In genomic region chr5:133993152-133993548, GRCh38 we compare ENCODE assay signal across 13 cellular contexts. TPM values are rescaled to one million over a fixed set of nuclear protein-coding genes. Genes with fewer than 3 reads are reported as not detected.
DNase-seq lines count a peak whose midpoint lies in the region; ATAC-seq, FAIRE-seq and TF ChIP-seq lines count a peak whose summit lies in the region.
"Had no signal": no experiment of that assay in that cellular context is flagged by ENCODE, and none has a peak within 500 bp of the region (broad histone marks: within the 10 kb centered on the region; RNA-seq: fewer than 3 reads in every experiment).

No MANE protein-coding gene starts in this region.

- H3K79me2 ChIP-seq in OCI-LY7 (ENCODE audit: insufficient read depth, low read depth, low read length), result peaks cover 71% of the 10 kb centered on the region
- H3K79me2 ChIP-seq in Karpas-422 (ENCODE audit: low read length), result peaks cover 87% of the 10 kb centered on the region

- H3K36me3 ChIP-seq in OCI-LY7 (ENCODE audit: insufficient read depth, low read length) (peaks cover 59% of the 10 kb centered on the region), skeletal muscle satellite cell (ENCODE audit: insufficient read depth, low read length) (peaks cover 28% of the 10 kb centered on the region), Karpas-422 (ENCODE audit: insufficient read depth, low read length) (peaks cover 25% of the 10 kb centered on the region)

- no peaks in the 10 kb centered on the region for H3K9me3 ChIP-seq in OCI-LY7 (ENCODE audit: low read length)
- no peaks in the 10 kb centered on the region for H3K9me3 ChIP-seq in skeletal muscle satellite cell (replicated peaks; ENCODE audit: low read length)
- no peaks in the 10 kb centered on the region for H3K9me3 ChIP-seq in Karpas-422 (ENCODE audit: low read length)

- POLR2A ChIA-PET in OCI-LY7 (lab: Charles Lee), result interaction anchor here (0.9 to 3.9 kb wide), 4 partner anchors 10 to 216 kb away, joined by 3 to 24 read pairs (median 3); no protein-coding TSS in a partner anchor

- peaks cover 3 to 15% of the 10 kb centered on the region in 2 donors for H3K36me3 Mint-ChIP-seq in activated T-cell treated with anti-CD3 and anti-CD28 coated beads, Interleukin-2, amount 50 U/mL, for 72 hours (ENCODE audit: insufficient read depth in 2 of 2)

- H3K9ac ChIP-seq in skeletal muscle satellite cell (ENCODE audit: low read depth, low read length) (no peak overlapping the region), Karpas-422 (ENCODE audit: low read length) (no peak overlapping the region)

- CTCF ChIA-PET in OCI-LY7 (lab: Charles Lee; ENCODE audit: unreplicated experiment), result interaction anchor here (1.2 kb wide), 1 partner anchor 23 kb away, joined by 3 read pairs; no protein-coding TSS in a partner anchor

- H3K9me2 ChIP-seq in OCI-LY7 (ENCODE audit: insufficient read depth, low read length) (no peaks in the 10 kb centered on the region), Karpas-422 (replicated peaks; ENCODE audit: insufficient read depth, low read length) (no peaks in the 10 kb centered on the region)

- peaks cover 34% of the 10 kb centered on the region for H3K4me1 Mint-ChIP-seq in activated T-cell treated with anti-CD3 and anti-CD28 coated beads, Interleukin-2, amount 50 U/mL, for 72 hours (ENCODE audit: low read depth)

- BruUV-seq in OCI-LY7 (replicated peaks; lab: Mats Ljungman, UMichigan), result no TSS peak

- H3K27ac ChIP-seq in OCI-LY7 (ENCODE audit: low read depth, low read length, poor library complexity, severe bottlenecking) (no peak overlapping the region), Karpas-422 (ENCODE audit: low read length) (no peak overlapping the region)

- no peak overlapping the region for H3K4me3 ChIP-seq in OCI-LY7 (ENCODE audit: low read depth, low read length, poor library complexity, severe bottlenecking)
- no peak overlapping the region for H3K4me3 ChIP-seq in skeletal muscle satellite cell (ENCODE audit: low read length)
- no peak overlapping the region for H3K4me3 ChIP-seq in Karpas-422 (ENCODE audit: low read length)

- H3K9me3 Mint-ChIP-seq in activated T-cell treated with anti-CD3 and anti-CD28 coated beads, Interleukin-2, amount 50 U/mL, for 72 hours, result no peaks in the 10 kb centered on the region
- H3K9me3 Mint-ChIP-seq: dendritic cell treated with granulocyte-macrophage colony-stimulating factor and Interleukin-4, amounts not matched to agents 40 ng/mL and 50 ng/mL, for 4 days had no signal

- no peaks in the 10 kb centered on the region for H3K27me3 Mint-ChIP-seq in activated T-cell treated with anti-CD3 and anti-CD28 coated beads, Interleukin-2, amount 50 U/mL, for 72 hours (ENCODE audit: low read depth)
- H3K27me3 Mint-ChIP-seq: dendritic cell treated with granulocyte-macrophage colony-stimulating factor and Interleukin-4, amounts not matched to agents 40 ng/mL and 50 ng/mL, for 4 days had no signal

- peak overlapping the region; percentile 60 for H3K27ac Mint-ChIP-seq in activated T-cell treated with anti-CD3 and anti-CD28 coated beads, Interleukin-2, amount 50 U/mL, for 72 hours
- H3K27ac Mint-ChIP-seq: dendritic cell treated with granulocyte-macrophage colony-stimulating factor and Interleukin-4, amounts not matched to agents 40 ng/mL and 50 ng/mL, for 4 days had no signal

- peaks cover 38% of the 10 kb centered on the region for H4K20me1 ChIP-seq in OCI-LY7 (ENCODE audit: insufficient read depth, low read length)
- H4K20me1 ChIP-seq in Karpas-422 (ENCODE audit: insufficient read depth, low read depth, low read length), result peaks cover 70% of the 10 kb centered on the region

- intact Hi-C loops in OCI-LY7 (cut with micrococcal nuclease; ENCODE audit: unreplicated experiment), result no loop called here

- no peaks in the 10 kb centered on the region for H3K27me3 ChIP-seq in skeletal muscle satellite cell (ENCODE audit: control insufficient read depth, insufficient read depth, low read length)
- no peaks in the 10 kb centered on the region for H3K27me3 ChIP-seq in Karpas-422 (ENCODE audit: low read length)

- DNase-seq in activated T-cell treated with anti-CD3 and anti-CD28 coated beads, Interleukin-2, amount 50 U/mL, for 72 hours, result no peak
- DNase-seq in activated T-cell treated with anti-CD3 and anti-CD28 coated beads for 4 hours (no peak), OCI-LY7 (ENCODE audit: low spot score) (no peak), fibroblast of gingiva (ENCODE audit: low read depth) (peak; percentile 58), Karpas-422 (no peak), SK-N-DZ (ENCODE audit: low spot score) (no peak), HTR-8/SVneo (ENCODE audit: insufficient read length, low spot score) (no peak)
- DNase-seq: activated T-cell treated with anti-CD3 and anti-CD28 coated beads, Interleukin-2, amount 50 U/mL, for 48 hours; KBM-7; NCI-H82; stimulated activated CD4-positive, alpha-beta T cell treated with anti-CD3 and anti-CD28 coated beads, Interleukin-4, amount 100 ng/mL, for 4 hours had no signal

- ATAC-seq in activated T-cell treated with anti-CD3 and anti-CD28 coated beads, Interleukin-2, amount 50 U/mL, for 72 hours (replicated peaks in 1 of 2), result no peak

- FAIRE-seq in HTR-8/SVneo (lab: Jason Lieb, UNC), result no peak

- H3K4me2 ChIP-seq in OCI-LY7 (ENCODE audit: low read length) (peak overlapping the region; percentile 30; the same call in 1 of the 2 replicates), skeletal muscle satellite cell (ENCODE audit: low read length) (peak overlapping the region; percentile 53), Karpas-422 (ENCODE audit: low read depth, low read length, poor library complexity, severe bottlenecking) (no peak overlapping the region)

- no peak for TF ChIP-seq CTCF in OCI-LY7 (conservative IDR thresholded peaks at IDR 0.05; ENCODE audit: low read length)

- H3K4me3 Mint-ChIP-seq in activated T-cell treated with anti-CD3 and anti-CD28 coated beads, Interleukin-2, amount 50 U/mL, for 72 hours, result no peak overlapping the region
- H3K4me3 Mint-ChIP-seq: dendritic cell treated with granulocyte-macrophage colony-stimulating factor and Interleukin-4, amounts not matched to agents 40 ng/mL and 50 ng/mL, for 4 days had no signal

- H2AFZ ChIP-seq in OCI-LY7 (ENCODE audit: low read length) (no peak overlapping the region), Karpas-422 (ENCODE audit: low read length) (no peak overlapping the region)

- H3K4me1 ChIP-seq in OCI-LY7 (ENCODE audit: insufficient read depth, low read length, poor library complexity, severe bottlenecking) (peaks cover 52% of the 10 kb centered on the region), skeletal muscle satellite cell (ENCODE audit: control insufficient read depth, insufficient read depth, low read length) (peaks cover 48% of the 10 kb centered on the region), Karpas-422 (ENCODE audit: low read length) (peaks cover 25% of the 10 kb centered on the region)

RNA-seq across cellular contexts. Expression of gene VDAC1, which starts 11.6 kb away (rescaled TPM):
- total RNA-seq in activated T-cell treated with anti-CD3 and anti-CD28 coated beads, Interleukin-2, amount 50 U/mL, for 72 hours, result 100 to 1,000 TPM; 252 to 258 TPM
- total RNA-seq in OCI-LY7 (2014; rRNA removed; shearing (Covaris generic)), result 143 and 157 TPM in 2 replicates
- 247 and 253 TPM in 2 replicates for total RNA-seq in OCI-LY7 (2022)
- total RNA-seq in skeletal muscle satellite cell (2012; rRNA removed), result 462 and 516 TPM in 2 replicates
- 218 and 303 TPM in 2 replicates for total RNA-seq in Karpas-422 (2014; rRNA removed; shearing (Covaris generic); ENCODE audit: low replicate concordance)
- polyA plus RNA-seq in SK-N-DZ (2014; cell fraction: cytosol; rRNA removed), result 259 and 280 TPM in 2 replicates
- polyA plus RNA-seq in SK-N-DZ (2014; cell fraction: nucleus; rRNA removed), result 115 and 147 TPM in 2 replicates

RNA-seq across cellular contexts. Expression of gene C5orf15, which starts 24.7 kb away (rescaled TPM):
- 10 to 100 TPM; 21.8 to 22.8 TPM for total RNA-seq in activated T-cell treated with anti-CD3 and anti-CD28 coated beads, Interleukin-2, amount 50 U/mL, for 72 hours
- 32.5 and 46.4 TPM in 2 replicates for total RNA-seq in OCI-LY7 (2014; rRNA removed; shearing (Covaris generic))
- total RNA-seq in OCI-LY7 (2022), result 32.2 and 39.2 TPM in 2 replicates
- 49.8 and 51.0 TPM in 2 replicates for total RNA-seq in skeletal muscle satellite cell (2012; rRNA removed)
- 20.5 and 57.4 TPM in 2 replicates for total RNA-seq in Karpas-422 (2014; rRNA removed; shearing (Covaris generic); ENCODE audit: low replicate concordance)
- 71.5 and 78.8 TPM in 2 replicates for polyA plus RNA-seq in SK-N-DZ (2014; cell fraction: cytosol; rRNA removed)
- polyA plus RNA-seq in SK-N-DZ (2014; cell fraction: nucleus; rRNA removed), result 29.8 and 42.3 TPM in 2 replicates
